ENCODE assay signal across 8 cellular contexts in genomic region chr5:128083811-128084227, GRCh38. TPM values are rescaled to one million over a fixed set of nuclear protein-coding genes. Genes with fewer than 3 reads are reported as not detected.
A peak's percentile ranks its signal among the peaks of the same experiment; 100 is the strongest.
DNase-seq lines count a peak whose midpoint lies in the region; ATAC-seq and TF ChIP-seq lines count a peak whose summit lies in the region.

No MANE protein-coding gene starts in this region.

- intact Hi-C loops in prostate gland (cut with DNase I), result loop anchor here (5.0 to 10.0 kb wide), 5 partner anchors 113 to 522 kb away; no protein-coding TSS in a partner anchor
- intact Hi-C loops in activated T-helper 1 cell treated with anti-CD3 and anti-CD28 coated beads, Interleukin-12 subunit alpha, Interleukin-12 subunit beta, Interleukin-2, Interleukin-4 antibody, amounts not matched to agents 30 ng/mL and 10 ng/mL and 1 ng/mL, durations not matched to agents 14 hours and 24 hours and 36 hours (cut with micrococcal nuclease), result loop anchor here (1.0 to 10.0 kb wide), 11 partner anchors 98 to 1639 kb away; partner anchors contain the start of genes ISOC1, LMNB1, PHAX and PRRC1

- H3K4me3 ChIP-seq in foreskin fibroblast (ENCODE audit: low read depth in 1 of 2, low read length in 2 of 2), result peak overlapping the region; percentile 63 to 90
- H3K4me3 ChIP-seq in prostate gland, result peak overlapping the region; percentile 83 to 93

- H3K36me3 ChIP-seq in prostate gland, result no peaks in the 10 kb centered on the region

- no peaks in the 10 kb centered on the region for H3K9me3 Mint-ChIP-seq in activated T-helper 1 cell treated with anti-CD3 and anti-CD28 coated beads, Interleukin-12 subunit alpha, Interleukin-12 subunit beta, Interleukin-2, Interleukin-4 antibody, amounts not matched to agents 30 ng/mL and 10 ng/mL and 1 ng/mL, durations not matched to agents 14 hours and 24 hours and 36 hours

- WGBS in prostate gland, result 2% methylated on average over 12 of the region's 53 CpGs

- H3K36me3 Mint-ChIP-seq in activated T-helper 1 cell treated with anti-CD3 and anti-CD28 coated beads, Interleukin-12 subunit alpha, Interleukin-12 subunit beta, Interleukin-2, Interleukin-4 antibody, amounts not matched to agents 30 ng/mL and 10 ng/mL and 1 ng/mL, durations not matched to agents 14 hours and 24 hours and 36 hours (ENCODE audit: low read depth), result peaks cover 27% of the 10 kb centered on the region

- H3K4me1 ChIP-seq in prostate gland (replicated peaks), result no peaks in the 10 kb centered on the region

- peak overlapping the region; percentile 96 to 97 for H3K27ac ChIP-seq in prostate gland

- no peaks in the 10 kb centered on the region for H3K9me3 ChIP-seq in prostate gland

- peak; percentile 36 for DNase-seq in activated CD8-positive, alpha-beta memory T cell treated with anti-CD3 and anti-CD28 coated beads, Interleukin-2, amount 50 U/mL, for 4 hours
- no peak for DNase-seq in activated CD8-positive, alpha-beta memory T cell treated with anti-CD3 and anti-CD28 coated beads for 24 hours
- DNase-seq in foreskin fibroblast (peak; percentile 56 to 86), prostate gland (ENCODE audit: low spot score) (no peak), SIG-M5 (lab: John Stamatoyannopoulos, UW) (no peak)
- no peak for DNase-seq in activated T-helper 1 cell treated with anti-CD3 and anti-CD28 coated beads, Interleukin-12 subunit alpha, Interleukin-12 subunit beta, Interleukin-2, Interleukin-4 antibody, amounts not matched to agents 30 ng/mL and 10 ng/mL and 1 ng/mL, durations not matched to agents 14 hours and 24 hours and 36 hours (ENCODE audit: low spot score)

- TF ChIP-seq CTCF in foreskin fibroblast (IDR thresholded peaks at IDR 0.05; ENCODE audit: low read depth, low read length) (peak; percentile 22), prostate gland (IDR thresholded peaks at IDR 0.05) (peak in 3 of 4 experiments; percentile 33 to 59 (median 56))

- peak; percentile 32 for ATAC-seq in HG02885 (IDR thresholded peaks at IDR 0.05; ENCODE audit: poor library complexity, unreplicated experiment)
- peak; percentile 43 for ATAC-seq in SK-N-SH treated with all-trans-retinoic acid at 6 μM for 48 hours

- no peak for TF ChIP-seq POLR2A in prostate gland (IDR thresholded peaks at IDR 0.05)

- H3K27ac Mint-ChIP-seq in activated T-helper 1 cell treated with anti-CD3 and anti-CD28 coated beads, Interleukin-12 subunit alpha, Interleukin-12 subunit beta, Interleukin-2, Interleukin-4 antibody, amounts not matched to agents 30 ng/mL and 10 ng/mL and 1 ng/mL, durations not matched to agents 14 hours and 24 hours and 36 hours, result no peak overlapping the region

- no peaks in the 10 kb centered on the region for H3K27me3 ChIP-seq in prostate gland (replicated peaks; ENCODE audit: insufficient read depth)

- H3K4me1 Mint-ChIP-seq in activated T-helper 1 cell treated with anti-CD3 and anti-CD28 coated beads, Interleukin-12 subunit alpha, Interleukin-12 subunit beta, Interleukin-2, Interleukin-4 antibody, amounts not matched to agents 30 ng/mL and 10 ng/mL and 1 ng/mL, durations not matched to agents 14 hours and 24 hours and 36 hours (ENCODE audit: low read depth), result peaks cover 70% of the 10 kb centered on the region

- H3K27me3 Mint-ChIP-seq in activated T-helper 1 cell treated with anti-CD3 and anti-CD28 coated beads, Interleukin-12 subunit alpha, Interleukin-12 subunit beta, Interleukin-2, Interleukin-4 antibody, amounts not matched to agents 30 ng/mL and 10 ng/mL and 1 ng/mL, durations not matched to agents 14 hours and 24 hours and 36 hours (ENCODE audit: insufficient read depth), result no peaks in the 10 kb centered on the region

- no peak overlapping the region for H3K4me3 Mint-ChIP-seq in activated T-helper 1 cell treated with anti-CD3 and anti-CD28 coated beads, Interleukin-12 subunit alpha, Interleukin-12 subunit beta, Interleukin-2, Interleukin-4 antibody, amounts not matched to agents 30 ng/mL and 10 ng/mL and 1 ng/mL, durations not matched to agents 14 hours and 24 hours and 36 hours

TF ChIP-seq in SK-N-SH treated with all-trans-retinoic acid at 6 μM for 48 hours, 23 proteins besides CTCF, POLR2A, EP300 and RAD21:
- TF ChIP-seq ESRRG (CRISPR knock-in tag; IDR thresholded peaks at IDR 0.05), result no peak
- no peak for TF ChIP-seq GLIS3 (CRISPR knock-in tag; IDR thresholded peaks at IDR 0.05)
- TF ChIP-seq ISL1 (CRISPR knock-in tag; IDR thresholded peaks at IDR 0.05), result no peak
- TF ChIP-seq ZNF8 (CRISPR knock-in tag; IDR thresholded peaks at IDR 0.05), result no peak
- TF ChIP-seq OSR1 (CRISPR knock-in tag; IDR thresholded peaks at IDR 0.05), result no peak
- TF ChIP-seq CSRNP3 (CRISPR knock-in tag; IDR thresholded peaks at IDR 0.05), result no peak
- TF ChIP-seq CREB5 (CRISPR knock-in tag; IDR thresholded peaks at IDR 0.05; ENCODE audit: low read depth), result no peak
- TF ChIP-seq POU6F1 (CRISPR knock-in tag; IDR thresholded peaks at IDR 0.05; ENCODE audit: borderline replicate concordance, low read depth), result no peak
- no peak for TF ChIP-seq PPARA (CRISPR knock-in tag; IDR thresholded peaks at IDR 0.05; ENCODE audit: borderline replicate concordance)
- no peak for TF ChIP-seq ZFP30 (CRISPR knock-in tag; IDR thresholded peaks at IDR 0.05)
- TF ChIP-seq TCF4 (CRISPR knock-in tag; IDR thresholded peaks at IDR 0.05; ENCODE audit: borderline replicate concordance), result no peak
- no peak for TF ChIP-seq ZC3H10 (CRISPR knock-in tag; IDR thresholded peaks at IDR 0.05)
- TF ChIP-seq ZNF565 (CRISPR knock-in tag; conservative IDR thresholded peaks at IDR 0.05; ENCODE audit: low read depth), result no peak
- TF ChIP-seq ZFP3 (CRISPR knock-in tag; IDR thresholded peaks at IDR 0.05), result no peak
- TF ChIP-seq SNAI2 (CRISPR knock-in tag; IDR thresholded peaks at IDR 0.05), result no peak
- TF ChIP-seq BACH2 (CRISPR knock-in tag; IDR thresholded peaks at IDR 0.05; ENCODE audit: borderline replicate concordance), result no peak

RNA-seq across cellular contexts. Expression of gene SLC12A2, which starts 0.3 kb away (rescaled TPM):
- total RNA-seq in prostate gland, result 100 to 1,000 TPM in 1 of 2 donors, 10 to 100 TPM in 1; 51.3 to 195 TPM
- 23.9 and 24.8 TPM in 2 replicates for total RNA-seq in activated T-helper 1 cell treated with anti-CD3 and anti-CD28 coated beads, Interleukin-12 subunit alpha, Interleukin-12 subunit beta, Interleukin-2, Interleukin-4 antibody, amounts not matched to agents 30 ng/mL and 10 ng/mL and 1 ng/mL, durations not matched to agents 14 hours and 24 hours and 36 hours

Comparison
In these comparisons a context has a peak if more than half of its experiments do, and no peak if none do; other contexts are left out.
1. DNase-seq: peak in activated CD8-positive, alpha-beta memory T cell treated with anti-CD3 and anti-CD28 coated beads, Interleukin-2, amount 50 U/mL, for 4 hours (single experiment) and foreskin fibroblast (2 of 2); none in activated CD8-positive, alpha-beta memory T cell treated with anti-CD3 and anti-CD28 coated beads for 24 hours (single experiment), prostate gland (single experiment), activated T-helper 1 cell treated with anti-CD3 and anti-CD28 coated beads, Interleukin-12 subunit alpha, Interleukin-12 subunit beta, Interleukin-2, Interleukin-4 antibody, amounts not matched to agents 30 ng/mL and 10 ng/mL and 1 ng/mL, durations not matched to agents 14 hours and 24 hours and 36 hours (single experiment) and SIG-M5 (single experiment).